In genomic region chr22:41002386-41002785, GRCh38 we compare ENCODE assay signal across 8 cellular contexts. TPM values are rescaled to one million over a fixed set of nuclear protein-coding genes. Genes with fewer than 3 reads are reported as not detected.
A peak's percentile ranks its signal among the peaks of the same experiment; 100 is the strongest.
DNase-seq lines count a peak whose midpoint lies in the region; ATAC-seq, FAIRE-seq and TF ChIP-seq lines count a peak whose summit lies in the region.
"Not testable (repeated sequence)": the region's sequence is repeated elsewhere in the genome, so short reads cannot be mapped to it uniquely, and the experiment has no call there.

No MANE protein-coding gene starts in this region.

- H3K9me2 ChIP-seq in HCT116 (ENCODE audit: insufficient read depth): not testable (repeated sequence)

- peak overlapping the region; percentile 23 for H2AK5ac ChIP-seq in trophoblast cell (ENCODE audit: low read length)

- H3K4me3 ChIP-seq in HCT116 (replicated peaks in 1 of 2; ENCODE audit: low read depth in 1 of 2, low read length in 2 of 2); esophagus squamous epithelium; trophoblast cell (ENCODE audit: low read depth, low read length); smooth muscle cell: not testable (repeated sequence)
- peak overlapping the region in 1 of 3 experiments; percentile 41; a peak in 1 of 6 replicates for H3K4me3 ChIP-seq in HepG2 (replicated peaks in 1 of 3; ENCODE audit: insufficient read depth in 1 of 3, low read depth in 2 of 3, low read length in 3 of 3)

- not testable (repeated sequence) for TF ChIP-seq EP300 in HepG2 (IDR thresholded peaks at IDR 0.05; ENCODE audit: low read depth in 2 of 2, low read length in 2 of 2); HepG2 (CRISPR knock-in tag; IDR thresholded peaks at IDR 0.05; ENCODE audit: borderline replicate concordance)

- peak overlapping the region; percentile 8 for H3K18ac ChIP-seq in trophoblast cell (ENCODE audit: low read length)

- TF ChIP-seq POLR2A in HCT116 (IDR thresholded peaks at IDR 0.05; ENCODE audit: borderline replicate concordance, extremely low read depth, insufficient read depth, insufficient read length); esophagus squamous epithelium (IDR thresholded peaks at IDR 0.05); HepG2 (IDR thresholded peaks at IDR 0.05; ENCODE audit: insufficient read depth in 1 of 2, low read depth in 2 of 2, low read length in 2 of 2): not testable (repeated sequence)

- H3K4ac ChIP-seq in trophoblast cell (ENCODE audit: low read depth, low read length): peak overlapping the region; percentile 24

- POLR2A ChIA-PET in HCT116 (lab: Charles Lee): interaction anchor here (0.6 to 1.6 kb wide), 2 partner anchors 10 to 20 kb away, joined by 3 to 7 read pairs; no protein-coding TSS in a partner anchor
- POLR2A ChIA-PET in HepG2 (lab: Yijun Ruan, JAX): interaction anchor here (0.8 to 3.4 kb wide), 8 partner anchors 20 to 378 kb away, joined by 3 to 50 read pairs (median 4); partner anchors contain the start of genes EP300 and RBX1

- H2BK120ac ChIP-seq in trophoblast cell (ENCODE audit: insufficient read depth, low read length, poor library complexity): peak overlapping the region; percentile 83

- not testable (repeated sequence) for H4K12ac ChIP-seq in trophoblast cell (ENCODE audit: low read depth, low read length)

- RAD21 ChIA-PET in HCT116 (lab: Charles Lee; ENCODE audit: low non-redundant PET in 1 of 2, low total read pairs in 2 of 2, uncharacterized antibody in 2 of 2, unreplicated experiment in 2 of 2): not testable (repeated sequence)

- intact Hi-C loops in HCT116 (cut with micrococcal nuclease); esophagus squamous epithelium (cut with DNase I); HepG2 (cut with micrococcal nuclease; ENCODE audit: unreplicated experiment): not testable (repeated sequence)

- not testable (repeated sequence) for H4K20me1 ChIP-seq in HCT116 (ENCODE audit: insufficient read depth); HepG2 (ENCODE audit: insufficient read depth, low read length); smooth muscle cell (ENCODE audit: low read depth)

- H3K4me1 ChIP-seq in HCT116 (ENCODE audit: control insufficient read depth in 1 of 2, insufficient read depth in 2 of 2, low read length in 2 of 2) (peaks cover 16 to 25% of the 10 kb centered on the region in 2 experiments), esophagus squamous epithelium (peaks cover 8 to 23% (median 8%) of the 10 kb centered on the region in 3 donors), HepG2 (ENCODE audit: insufficient read depth, low read length) (peaks cover 34% of the 10 kb centered on the region), trophoblast cell (ENCODE audit: control insufficient read depth in 1 of 2, insufficient read depth in 2 of 2, low read length in 2 of 2) (peaks cover 8 to 17% of the 10 kb centered on the region in 2 experiments)
- H3K4me1 ChIP-seq in smooth muscle cell (ENCODE audit: low read depth): not testable (repeated sequence)

- H3K36me3 ChIP-seq in HCT116 (ENCODE audit: control insufficient read depth in 1 of 2, insufficient read depth in 2 of 2, low read length in 2 of 2); esophagus squamous epithelium; HepG2 (replicated peaks in 1 of 2; ENCODE audit: control insufficient read depth in 1 of 2, insufficient read depth in 2 of 2, low read length in 2 of 2); trophoblast cell (ENCODE audit: control insufficient read depth in 1 of 2, insufficient read depth in 2 of 2, low read length in 2 of 2); smooth muscle cell (ENCODE audit: low read depth): not testable (repeated sequence)

- H3K79me2 ChIP-seq in HCT116 (ENCODE audit: insufficient read depth, low read length); HepG2 (ENCODE audit: insufficient read depth, low read length); trophoblast cell (ENCODE audit: control insufficient read depth, insufficient read depth, low read length, poor library complexity); smooth muscle cell (ENCODE audit: low read depth): not testable (repeated sequence)

- not testable (repeated sequence) for H3K9ac ChIP-seq in HCT116 (ENCODE audit: low read length); HepG2 (ENCODE audit: insufficient read depth, low read depth, low read length); trophoblast cell (ENCODE audit: low read length); smooth muscle cell (ENCODE audit: low read depth)

- H3K27ac ChIP-seq in C4-2B (peak overlapping the region; percentile 51), VCaP (peak overlapping the region; percentile 48), esophagus squamous epithelium (peak overlapping the region in 3 of 4 donors; percentile 36 to 57 (median 54)), trophoblast cell (ENCODE audit: low read depth, low read length) (peak overlapping the region; percentile 97), smooth muscle cell (ENCODE audit: low read depth) (peak overlapping the region; percentile 75)
- not testable (repeated sequence) for H3K27ac ChIP-seq in HCT116 (ENCODE audit: low read depth, low read length); HepG2 (ENCODE audit: extremely low read length, insufficient read depth, low read length)

- H3K23ac ChIP-seq in trophoblast cell (ENCODE audit: low read length): not testable (repeated sequence)

- peak overlapping the region; percentile 92 for H4K91ac ChIP-seq in trophoblast cell (ENCODE audit: low read depth, low read length)

- FAIRE-seq in HepG2 (lab: Jason Lieb, UNC): not testable (repeated sequence)

- WGBS in esophagus squamous epithelium, 2 donors: 83 to 87% methylated on average over 11 of the region's 11 CpGs
- 56% methylated on average over 11 of the region's 11 CpGs for WGBS in HepG2 (ENCODE audit: low lambda C conversion rate)
- no CpG with 5 or more reads among the region's 11 CpGs for WGBS in trophoblast cell (ENCODE audit: extremely low coverage, insufficient coverage, insufficient read length)
- 91% methylated on average over 11 of the region's 11 CpGs for WGBS in smooth muscle cell (ENCODE audit: low lambda C conversion rate)

- H3F3A ChIP-seq in smooth muscle cell (ENCODE audit: low read depth): not testable (repeated sequence)

- not testable (repeated sequence) for H2AFZ ChIP-seq in HCT116 (ENCODE audit: low read depth, low read length, poor library complexity, severe bottlenecking); HepG2 (ENCODE audit: low read length); trophoblast cell (ENCODE audit: insufficient read depth, low read length, poor library complexity); smooth muscle cell (ENCODE audit: low read depth)

- not testable (repeated sequence) for BruUV-seq in HCT116 (replicated peaks; lab: Mats Ljungman, UMichigan); HepG2 (replicated peaks; lab: Mats Ljungman, UMichigan)

- H3K4me2 ChIP-seq in HCT116 (ENCODE audit: low read length): peak overlapping the region; percentile 27; the same call in 1 of the 2 replicates
- peak overlapping the region; percentile 81; the same call in 1 of the 2 replicates for H3K4me2 ChIP-seq in HepG2 (ENCODE audit: low read depth, low read length)
- not testable (repeated sequence) for H3K4me2 ChIP-seq in trophoblast cell (ENCODE audit: low read length); smooth muscle cell

- H3K27me3 ChIP-seq in HCT116 (ENCODE audit: insufficient read depth, low read length); esophagus squamous epithelium; HepG2 (ENCODE audit: control insufficient read depth in 1 of 2, insufficient read depth in 2 of 2, low read length in 2 of 2); trophoblast cell (ENCODE audit: insufficient read depth, low read length); smooth muscle cell (ENCODE audit: low read depth): not testable (repeated sequence)

- peak; percentile 21 for DNase-seq in ELF-1 (ENCODE audit: low read depth, low spot score)
- DNase-seq in HCT116 (ENCODE audit: low read depth, low spot score); esophagus squamous epithelium (lab: John Stamatoyannopoulos, UW); HepG2 (ENCODE audit: low spot score); smooth muscle cell (lab: John Stamatoyannopoulos, UW; ENCODE audit: unreplicated experiment): not testable (repeated sequence)
- peak; percentile 77 to 87 for DNase-seq in trophoblast cell

- not testable (repeated sequence) for TF ChIP-seq CTCF in C4-2B (conservative IDR thresholded peaks at IDR 0.05); HCT116 (IDR thresholded peaks at IDR 0.05 in 2 of 3, conservative IDR thresholded peaks at IDR 0.05 in 1 of 3; ENCODE audit: borderline replicate concordance in 1 of 3, insufficient read depth in 1 of 3, low read depth in 2 of 3, low read length in 2 of 3); VCaP (conservative IDR thresholded peaks at IDR 0.05); esophagus squamous epithelium (IDR thresholded peaks at IDR 0.05); HepG2 (CRISPR knock-in tag; IDR thresholded peaks at IDR 0.05); smooth muscle cell (IDR thresholded peaks at IDR 0.05; ENCODE audit: borderline replicate concordance, insufficient read depth, poor library complexity, severe bottlenecking)

- peak; percentile 19; the same call in 1 of the 2 replicates for ATAC-seq in HCT116
- not testable (repeated sequence) for ATAC-seq in HepG2

- peak overlapping the region; percentile 52 for H4K8ac ChIP-seq in trophoblast cell (ENCODE audit: low read depth, low read length)

- H2BK12ac ChIP-seq in trophoblast cell (ENCODE audit: low read length): peak overlapping the region; percentile 78

- not testable (repeated sequence) for H3K9me3 ChIP-seq in HCT116 (ENCODE audit: control insufficient read depth in 1 of 2, insufficient read depth in 1 of 2, low read depth in 1 of 2, low read length in 2 of 2); esophagus squamous epithelium; HepG2 (ENCODE audit: low read length); trophoblast cell (ENCODE audit: insufficient read depth, low read depth, low read length); smooth muscle cell (replicated peaks; ENCODE audit: low read depth)

- H2BK5ac ChIP-seq in trophoblast cell (ENCODE audit: low read depth, low read length, poor library complexity): peak overlapping the region; percentile 88

- in situ Hi-C loops in HepG2 (cut with HindIII; ENCODE audit: extremely low pct_ligation_motif_present, low pct_unique_long_range_greater_than_20kb): not testable (repeated sequence)

- peak overlapping the region; percentile 83 for H3K14ac ChIP-seq in trophoblast cell (ENCODE audit: low read length)

- not testable (repeated sequence) for TF ChIP-seq RAD21 in HCT116 (IDR thresholded peaks at IDR 0.05; ENCODE audit: low read depth); HepG2 (CRISPR knock-in tag; IDR thresholded peaks at IDR 0.05)

- peaks cover 31% of the 10 kb centered on the region for H3K79me1 ChIP-seq in trophoblast cell (ENCODE audit: low read length)

- CTCF ChIA-PET in HCT116 (lab: Charles Lee); HepG2 (lab: Yijun Ruan, JAX; ENCODE audit: low intra/inter-chr PET ratio, low total read pairs): not testable (repeated sequence)

RNA-seq across cellular contexts. Expression of gene RBX1, which starts 51.2 kb away (rescaled TPM):
- total RNA-seq in HCT116 (2021; ENCODE audit: unreplicated experiment) (51.2 TPM), esophagus squamous epithelium (10 to 100 TPM; 32.7 to 64.0 (median 52.4) TPM), HepG2 (2016; rRNA removed; fragmentation: Illumina TruSeq; extraction: Trizol) (84.9 and 111 TPM in 2 replicates), smooth muscle cell (98.0 and 127 TPM in 2 replicates)
- 51.2 and 61.2 TPM in 2 replicates for polyA plus RNA-seq in HCT116 (2012)
- total RNA-seq in HepG2 (2016; cell fraction: cytosol; rRNA removed; fragmentation: Illumina TruSeq; extraction: Trizol; ENCODE audit: low read depth): 28.8 and 30.5 TPM in 2 replicates
- total RNA-seq in HepG2 (2016; cell fraction: insoluble cytoplasmic fraction; rRNA removed; fragmentation: Illumina TruSeq; extraction: Trizol): 85.7 and 124 TPM in 2 replicates
- total RNA-seq in HepG2 (2016; cell fraction: membrane; rRNA removed; fragmentation: Illumina TruSeq; extraction: Trizol): 31.2 and 31.8 TPM in 2 replicates
- total RNA-seq in HepG2 (2016; cell fraction: nucleus; rRNA removed; fragmentation: Illumina TruSeq; extraction: Trizol): 34.2 and 34.9 TPM in 2 replicates
- polyA plus RNA-seq in HepG2 (2011; rRNA removed) (71.3 and 90.2 TPM in 2 replicates), smooth muscle cell (276 and 277 TPM in 2 replicates)
- 57.8 and 70.1 TPM in 2 replicates for polyA plus RNA-seq in HepG2 (2011; cell fraction: cytosol; rRNA removed)
- 20.8 and 24.2 TPM in 2 replicates for polyA plus RNA-seq in HepG2 (2011; cell fraction: nucleus; rRNA removed)
- 53.7 and 69.9 TPM in 2 replicates for polyA plus RNA-seq in HepG2 (2012)
- polyA plus RNA-seq in HepG2 (2016; cell fraction: cytosol; fragmentation: Illumina TruSeq; extraction: Trizol; ENCODE audit: low read depth): 20.8 and 22.7 TPM in 2 replicates
- polyA plus RNA-seq in HepG2 (2016; cell fraction: insoluble cytoplasmic fraction; fragmentation: Illumina TruSeq; extraction: Trizol; ENCODE audit: low read depth): 97.4 and 107 TPM in 2 replicates
- 23.8 and 25.0 TPM in 2 replicates for polyA plus RNA-seq in HepG2 (2016; cell fraction: membrane; fragmentation: Illumina TruSeq; extraction: Trizol; ENCODE audit: low read depth)
- polyA plus RNA-seq in HepG2 (2016; cell fraction: nucleus; fragmentation: Illumina TruSeq; extraction: Trizol; ENCODE audit: insufficient read depth, low read depth): 56.1 and 56.3 TPM in 2 replicates
- polyA minus RNA-seq in HepG2 (2011; rRNA and poly(A)+ RNA removed; ENCODE audit: low replicate concordance): 15.9 and 16.0 TPM in 2 replicates
- polyA minus RNA-seq in HepG2 (2011; cell fraction: cytosol; rRNA and poly(A)+ RNA removed): 8.1 and 9.1 TPM in 2 replicates
- 16.2 and 23.4 TPM in 2 replicates for polyA minus RNA-seq in HepG2 (2011; cell fraction: nucleus; rRNA and poly(A)+ RNA removed)
- 94.4 and 100.0 TPM in 2 replicates for polyA plus RNA-seq in trophoblast cell (2013)
